In genomic region chr2:88263861-88264260, GRCh38 we compare ENCODE assay signal across 28 cellular contexts.
"Had no signal": no experiment of that assay in that cellular context is flagged by ENCODE, and none has a peak within 500 bp of the region (broad histone marks: within the 10 kb centered on the region; RNA-seq: fewer than 3 reads in every experiment).

No MANE protein-coding gene starts in this region.

- ATAC-seq: activated CD4-positive, CD25-positive, alpha-beta regulatory T cell treated with anti-CD3 and anti-CD28 coated beads, Interleukin-2, amount 50 U/mL, for 24 hours; activated CD8-positive, alpha-beta memory T cell treated with anti-CD3 and anti-CD28 coated beads, Interleukin-2, amount 10 ng/mL, durations not matched to agents 7 days and 5 days; activated CD8-positive, alpha-beta T cell treated with anti-CD3 and anti-CD28 coated beads, Interleukin-2, amount 10 ng/mL, durations not matched to agents 7 days and 5 days; gastroesophageal sphincter; T-helper 17 cell had no signal

- H3K4me3 Mint-ChIP-seq: activated B cell treated with CpG ODN at 0.5 μM for 24 hours; activated CD4-positive, alpha-beta memory T cell treated with anti-CD3 and anti-CD28 coated beads for 36 hours; activated CD8-positive, alpha-beta memory T cell treated with anti-CD3 and anti-CD28 coated beads, Interleukin-2, amount 10 ng/mL, durations not matched to agents 7 days and 5 days; activated CD8-positive, alpha-beta T cell treated with anti-CD3 and anti-CD28 coated beads, Interleukin-2, amount 10 ng/mL, durations not matched to agents 7 days and 5 days; activated naive CD4-positive, alpha-beta T cell treated with anti-CD3 and anti-CD28 coated beads for 36 hours; activated naive CD4-positive, alpha-beta T cell treated with anti-CD3 and anti-CD28 coated beads, Interleukin-2, amount 50 U/mL, for 24 hours; activated naive CD8-positive, alpha-beta T cell treated with anti-CD3 and anti-CD28 coated beads for 36 hours; activated T-helper 1 cell treated with anti-CD3 and anti-CD28 coated beads, Interleukin-12 subunit alpha, Interleukin-12 subunit beta, Interleukin-2, Interleukin-4 antibody, amounts not matched to agents 30 ng/mL and 10 ng/mL and 1 ng/mL, durations not matched to agents 14 hours and 24 hours and 36 hours; central memory CD8-positive, alpha-beta T cell; T-helper 17 cell; T-helper 2 cell treated with Interferon-gamma antibody and Interleukin-4, amounts not matched to agents 5 μg/mL and 100 μg/mL, for 36 hours had no signal

- DNase-seq: activated B cell treated with CpG ODN at 0.5 μM for 24 hours; activated CD4-positive, alpha-beta memory T cell treated with anti-CD3 and anti-CD28 coated beads for 36 hours; activated CD4-positive, alpha-beta T cell treated with anti-CD3 and anti-CD28 coated beads for 48 hours; activated CD4-positive, alpha-beta T cell treated with anti-CD3 and anti-CD28 coated beads, Interleukin-2, amount 50 U/mL, for 1 hour; activated CD8-positive, alpha-beta memory T cell treated with anti-CD3 and anti-CD28 coated beads, Interleukin-2, amount 10 ng/mL, durations not matched to agents 7 days and 5 days; activated CD8-positive, alpha-beta memory T cell treated with anti-CD3 and anti-CD28 coated beads, Interleukin-2, amount 50 U/mL, for 4 hours; activated CD8-positive, alpha-beta T cell treated with anti-CD3 and anti-CD28 coated beads, Interleukin-2, amount 10 ng/mL, durations not matched to agents 7 days and 5 days; activated effector memory CD4-positive, alpha-beta T cell treated with anti-CD3 and anti-CD28 coated beads, Interleukin-2, amount 50 U/mL, for 16 hours; activated naive CD4-positive, alpha-beta T cell treated with anti-CD3 and anti-CD28 coated beads for 36 hours; activated naive CD8-positive, alpha-beta T cell treated with anti-CD3 and anti-CD28 coated beads for 36 hours; activated T-cell treated with anti-CD3 and anti-CD28 coated beads, Interleukin-2, amount 50 U/mL, for 1 hour; activated T-cell treated with anti-CD3 and anti-CD28 coated beads, Interleukin-2, amount 50 U/mL, for 48 hours; brain microvascular endothelial cell; dermis blood vessel endothelial cell; effector CD4-positive, alpha-beta T cell; esophagus squamous epithelium; foreskin melanocyte; T-helper 1 cell; T-helper 17 cell; T1000; WERI-Rb-1 had no signal

- H3K36me3 Mint-ChIP-seq: activated CD4-positive, alpha-beta memory T cell treated with anti-CD3 and anti-CD28 coated beads for 36 hours; activated CD8-positive, alpha-beta memory T cell treated with anti-CD3 and anti-CD28 coated beads, Interleukin-2, amount 10 ng/mL, durations not matched to agents 7 days and 5 days; activated naive CD4-positive, alpha-beta T cell treated with anti-CD3 and anti-CD28 coated beads, Interleukin-2, amount 50 U/mL, for 24 hours; activated naive CD8-positive, alpha-beta T cell treated with anti-CD3 and anti-CD28 coated beads for 36 hours had no signal

- H3K4me1 Mint-ChIP-seq: activated B cell treated with CpG ODN at 0.5 μM for 24 hours; central memory CD8-positive, alpha-beta T cell; T-helper 17 cell had no signal

- H3K9me3 Mint-ChIP-seq: activated B cell treated with CpG ODN at 0.5 μM for 24 hours; activated CD4-positive, alpha-beta memory T cell treated with anti-CD3 and anti-CD28 coated beads for 36 hours; activated naive CD4-positive, alpha-beta T cell treated with anti-CD3 and anti-CD28 coated beads, Interleukin-2, amount 50 U/mL, for 24 hours; activated naive CD8-positive, alpha-beta T cell treated with anti-CD3 and anti-CD28 coated beads for 36 hours; activated T-helper 1 cell treated with anti-CD3 and anti-CD28 coated beads, Interleukin-12 subunit alpha, Interleukin-12 subunit beta, Interleukin-2, Interleukin-4 antibody, amounts not matched to agents 30 ng/mL and 10 ng/mL and 1 ng/mL, durations not matched to agents 14 hours and 24 hours and 36 hours; activated T-helper 2 cell treated with anti-CD3 and anti-CD28 coated beads, Interferon-gamma antibody, Interleukin-2, Interleukin-4, amounts not matched to agents 10 μg/mL and 5 μg/mL and 100 μg/mL, durations not matched to agents 14 hours and 24 hours and 36 hours; central memory CD8-positive, alpha-beta T cell; T-helper 2 cell treated with Interferon-gamma antibody and Interleukin-4, amounts not matched to agents 5 μg/mL and 100 μg/mL, for 36 hours had no signal

- H3K27ac Mint-ChIP-seq: activated B cell treated with CpG ODN at 0.5 μM for 24 hours; activated CD4-positive, alpha-beta memory T cell treated with anti-CD3 and anti-CD28 coated beads for 36 hours; activated CD8-positive, alpha-beta memory T cell treated with anti-CD3 and anti-CD28 coated beads, Interleukin-2, amount 10 ng/mL, durations not matched to agents 7 days and 5 days; activated CD8-positive, alpha-beta T cell treated with anti-CD3 and anti-CD28 coated beads, Interleukin-2, amount 10 ng/mL, durations not matched to agents 7 days and 5 days; activated naive CD4-positive, alpha-beta T cell treated with anti-CD3 and anti-CD28 coated beads for 36 hours; activated naive CD4-positive, alpha-beta T cell treated with anti-CD3 and anti-CD28 coated beads, Interleukin-2, amount 50 U/mL, for 24 hours; activated naive CD8-positive, alpha-beta T cell treated with anti-CD3 and anti-CD28 coated beads for 36 hours; activated T-helper 1 cell treated with anti-CD3 and anti-CD28 coated beads, Interleukin-12 subunit alpha, Interleukin-12 subunit beta, Interleukin-2, Interleukin-4 antibody, amounts not matched to agents 30 ng/mL and 10 ng/mL and 1 ng/mL, durations not matched to agents 14 hours and 24 hours and 36 hours; activated T-helper 2 cell treated with anti-CD3 and anti-CD28 coated beads, Interferon-gamma antibody, Interleukin-2, Interleukin-4, amounts not matched to agents 10 μg/mL and 5 μg/mL and 100 μg/mL, durations not matched to agents 14 hours and 24 hours and 36 hours; T-helper 17 cell; T-helper 2 cell treated with Interferon-gamma antibody and Interleukin-4, amounts not matched to agents 5 μg/mL and 100 μg/mL, for 36 hours had no signal
